28 cellular contexts compared by ENCODE assay signal in the genomic region with DNA sequence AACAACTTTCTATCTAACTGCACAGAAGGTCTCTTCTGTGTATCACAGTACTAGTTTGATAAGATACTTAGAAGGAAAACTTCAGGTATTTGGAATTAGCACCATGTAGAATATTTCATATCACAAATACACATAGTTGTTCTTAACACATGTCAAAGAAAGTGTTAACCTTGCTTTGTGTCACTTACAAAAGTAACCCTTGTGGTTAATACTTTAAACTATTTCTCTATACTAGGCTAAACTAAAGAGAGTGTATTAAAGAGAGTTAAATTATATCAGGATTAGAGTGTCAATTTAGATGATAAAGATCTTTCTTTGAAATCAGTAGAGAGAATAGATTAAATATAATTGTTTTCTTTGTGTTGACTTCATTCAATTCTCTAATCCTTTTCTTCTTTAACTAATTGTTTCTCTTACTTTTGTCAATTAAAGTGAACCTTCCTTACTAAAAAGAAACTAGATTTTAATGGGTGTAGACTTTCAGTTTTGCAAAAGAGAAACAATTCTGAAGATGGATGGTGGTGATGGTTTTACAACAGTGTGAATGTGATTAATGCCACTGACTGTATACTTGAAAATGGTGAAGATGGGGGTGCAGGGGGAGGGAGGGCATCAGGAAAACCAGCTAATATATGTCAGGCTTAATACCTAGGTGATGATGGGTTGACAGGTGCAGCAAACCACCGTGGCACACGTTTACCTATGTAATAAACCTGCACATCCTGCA.
"Had no signal": no experiment of that assay in that cellular context is flagged by ENCODE, and none has a peak within 500 bp of the region (broad histone marks: within the 10 kb centered on the region; RNA-seq: fewer than 3 reads in every experiment).

No MANE protein-coding gene starts in this region.

- H3K4me1 ChIP-seq: parathyroid adenoma, psoas muscle, sigmoid colon, thyroid gland, tibial nerve, upper lobe of left lung, uterus had no signal

- DNase-seq: naive thymus-derived CD4-positive, alpha-beta T cell; occipital lobe; ovary; posterior cingulate gyrus; psoas muscle; right cardiac atrium; right lobe of liver; sigmoid colon; small intestine; stimulated activated CD4-positive, alpha-beta T cell treated with anti-CD3 and anti-CD28 coated beads, Interleukin-15, amount 100 ng/mL, for 24 hours; stimulated activated CD4-positive, alpha-beta T cell treated with anti-CD3 and anti-CD28 coated beads, Interleukin-2, amount 100 ng/mL, for 24 hours; stimulated activated CD4-positive, alpha-beta T cell treated with anti-CD3 and anti-CD28 coated beads, Interleukin-2, amount 100 ng/mL, for 48 hours; stimulated activated CD4-positive, alpha-beta T cell treated with anti-CD3 and anti-CD28 coated beads, Interleukin-4, amount 100 ng/mL, for 24 hours; stimulated activated naive B cell treated with anti-CD40 and anti-IgM and Interleukin-4, amounts not matched to agents 10 μg/mL and 1 μg/mL and 100 μg/mL, for 72 hours; stimulated activated naive CD4-positive, alpha-beta T cell treated with Interleukin-2 at 50 U/mL for 16 hours; stomach; thyroid gland; trophoblast cell; uterus had no signal

- H3K4me2 ChIP-seq: neural progenitor cell had no signal

- H3K27me3 Mint-ChIP-seq: progenitor cell of endocrine pancreas; stimulated activated naive CD8-positive, alpha-beta T cell treated with anti-CD3 and anti-CD28 coated beads, Interleukin-15, Interleukin-2, amounts not matched to agents 100 ng/mL and 50 ng/mL, for 24 hours had no signal

- FAIRE-seq: small intestine had no signal

- H3K79me2 ChIP-seq: parathyroid adenoma had no signal

- ATAC-seq: naive thymus-derived CD4-positive, alpha-beta T cell; psoas muscle; right cardiac atrium; right lobe of liver; stimulated activated effector memory CD8-positive, alpha-beta T cell treated with anti-CD3 and anti-CD28 coated beads, Interleukin-12 subunit alpha, Interleukin-12 subunit beta, amount 100 ng/mL, for 72 hours; stimulated activated naive B cell treated with anti-CD40 and anti-IgM and Interleukin-4, amounts not matched to agents 10 μg/mL and 1 μg/mL and 100 μg/mL, for 72 hours had no signal

- H3K4me3 ChIP-seq: neural progenitor cell, ovary, psoas muscle, right lobe of liver, sigmoid colon, stomach, thoracic aorta, thyroid gland, tibial nerve, upper lobe of left lung, uterus had no signal

- H2AFZ ChIP-seq: neural progenitor cell, parathyroid adenoma had no signal

- H3K27me3 ChIP-seq: neural progenitor cell, ovary, right lobe of liver, sigmoid colon, stomach, thyroid gland, tibial nerve, upper lobe of left lung, uterus had no signal

- H3K4me3 Mint-ChIP-seq: naive thymus-derived CD4-positive, alpha-beta T cell; nephron; neural progenitor cell; stimulated activated effector memory CD8-positive, alpha-beta T cell treated with anti-CD3 and anti-CD28 coated beads, Interleukin-12 subunit alpha, Interleukin-12 subunit beta, amount 100 ng/mL, for 72 hours; stimulated activated naive B cell treated with anti-CD40 and anti-IgM and Interleukin-4, amounts not matched to agents 10 μg/mL and 1 μg/mL and 100 μg/mL, for 72 hours; stimulated activated naive CD8-positive, alpha-beta T cell treated with anti-CD3 and anti-CD28 coated beads, Interleukin-15, Interleukin-2, amounts not matched to agents 100 ng/mL and 50 ng/mL, for 24 hours had no signal

- H3K9me3 Mint-ChIP-seq: stimulated activated naive CD8-positive, alpha-beta T cell treated with anti-CD3 and anti-CD28 coated beads, Interleukin-15, Interleukin-2, amounts not matched to agents 100 ng/mL and 50 ng/mL, for 24 hours had no signal

- H3K36me3 Mint-ChIP-seq: stimulated activated effector memory CD8-positive, alpha-beta T cell treated with anti-CD3 and anti-CD28 coated beads, Interleukin-12 subunit alpha, Interleukin-12 subunit beta, amount 100 ng/mL, for 72 hours; stimulated activated naive B cell treated with anti-CD40 and anti-IgM and Interleukin-4, amounts not matched to agents 10 μg/mL and 1 μg/mL and 100 μg/mL, for 72 hours had no signal

- H3K27ac ChIP-seq: neural progenitor cell, ovary, parathyroid adenoma, psoas muscle, right lobe of liver, sigmoid colon, stomach, thoracic aorta, thyroid gland, tibial nerve, upper lobe of left lung, uterus had no signal

- H3K36me3 ChIP-seq: neural progenitor cell, ovary, right lobe of liver, sigmoid colon, stomach, thoracic aorta, thyroid gland, tibial nerve, upper lobe of left lung, uterus had no signal

- H3K4me1 Mint-ChIP-seq: nephron; stimulated activated naive B cell treated with anti-CD40 and anti-IgM and Interleukin-4, amounts not matched to agents 10 μg/mL and 1 μg/mL and 100 μg/mL, for 72 hours had no signal

- H3K27ac Mint-ChIP-seq: naive thymus-derived CD4-positive, alpha-beta T cell; nephron; neural progenitor cell; progenitor cell of endocrine pancreas; stimulated activated effector memory CD8-positive, alpha-beta T cell treated with anti-CD3 and anti-CD28 coated beads, Interleukin-12 subunit alpha, Interleukin-12 subunit beta, amount 100 ng/mL, for 72 hours; stimulated activated naive B cell treated with anti-CD40 and anti-IgM and Interleukin-4, amounts not matched to agents 10 μg/mL and 1 μg/mL and 100 μg/mL, for 72 hours; stimulated activated naive CD8-positive, alpha-beta T cell treated with anti-CD3 and anti-CD28 coated beads, Interleukin-15, Interleukin-2, amounts not matched to agents 100 ng/mL and 50 ng/mL, for 24 hours had no signal

- H3K9me3 ChIP-seq: ovary, psoas muscle, right lobe of liver, sigmoid colon, stomach, thoracic aorta, thyroid gland, tibial nerve, upper lobe of left lung, uterus had no signal
